14 cellular contexts compared by ENCODE assay signal in the genomic region with DNA sequence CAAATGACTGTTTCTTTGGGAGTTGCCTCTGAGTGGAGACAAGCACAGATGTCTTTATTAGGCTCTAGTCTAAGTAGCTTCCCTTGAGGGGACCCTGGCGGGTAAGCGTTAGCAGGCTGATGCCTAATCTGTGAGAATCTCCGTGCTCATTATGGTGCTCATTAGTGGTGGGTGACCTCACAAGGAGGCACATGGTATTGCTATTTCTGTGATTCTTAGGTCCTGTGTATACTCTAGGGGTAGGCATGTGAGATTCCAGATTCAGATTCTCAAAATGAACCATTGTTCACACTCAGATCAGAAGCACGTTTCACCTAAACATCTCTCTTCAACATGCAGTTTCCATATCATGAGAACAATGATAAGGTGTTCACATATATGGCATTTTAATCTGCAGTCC.
DNase-seq lines count a peak whose midpoint lies in the region; ATAC-seq and TF ChIP-seq lines count a peak whose summit lies in the region.
"Had no signal": no experiment of that assay in that cellular context is flagged by ENCODE, and none has a peak within 500 bp of the region (broad histone marks: within the 10 kb centered on the region; RNA-seq: fewer than 3 reads in every experiment).

No MANE protein-coding gene starts in this region.

- TF ChIP-seq CTCF in NB4 (IDR thresholded peaks at IDR 0.05; ENCODE audit: low read depth, low read length), result no peak
- TF ChIP-seq CTCF in WTC11 (IDR thresholded peaks at IDR 0.05), result no peak
- TF ChIP-seq CTCF in glutamatergic neuron (IDR thresholded peaks at IDR 0.05; ENCODE audit: partially characterized antibody, unreplicated experiment), result no peak
- no peak for TF ChIP-seq CTCF in sigmoid colon (IDR thresholded peaks at IDR 0.05)

- H3K4me3 ChIP-seq in NB4 (ENCODE audit: low read depth, low read length) (no peak overlapping the region), sigmoid colon (no peak overlapping the region)

- H3K9me3 Mint-ChIP-seq in WTC11, result peaks cover 11% of the 10 kb centered on the region
- H3K9me3 Mint-ChIP-seq in glutamatergic neuron (ENCODE audit: unreplicated experiment), result peaks cover 3% of the 10 kb centered on the region

- ATAC-seq in WTC11, result peak; percentile 61

- no peaks in the 10 kb centered on the region for H3K9me3 ChIP-seq in sigmoid colon
- H3K9me3 ChIP-seq: BE2C had no signal

- no peak for TF ChIP-seq POLR2A in NB4 (IDR thresholded peaks at IDR 0.05; ENCODE audit: extremely low read depth, insufficient read length)
- TF ChIP-seq POLR2A in sigmoid colon (IDR thresholded peaks at IDR 0.05), result no peak

- H3K4me3 Mint-ChIP-seq in WTC11, result no peak overlapping the region
- no peak overlapping the region for H3K4me3 Mint-ChIP-seq in glutamatergic neuron (ENCODE audit: unreplicated experiment)
- H3K4me3 Mint-ChIP-seq: CD4-positive, alpha-beta memory T cell had no signal

- peak; percentile 3 for DNase-seq in NB4 (ENCODE audit: low read depth)
- no peak for DNase-seq in WTC11 (ENCODE audit: low spot score)
- peak; percentile 42 for DNase-seq in glutamatergic neuron
- peak; percentile 46 for DNase-seq in retina
- no peak for DNase-seq in RPMI8226
- no peak for DNase-seq in sigmoid colon
- no peak for DNase-seq in DMS153 (lab: John Stamatoyannopoulos, UW)
- DNase-seq: BE2C; CD4-positive, alpha-beta memory T cell; DMS79 treated with DMSO at 0.1 percent for 48 hours; EL; H7 had no signal

- H3K27me3 Mint-ChIP-seq in WTC11 (ENCODE audit: low read depth), result no peaks in the 10 kb centered on the region
- H3K27me3 Mint-ChIP-seq in glutamatergic neuron (ENCODE audit: unreplicated experiment), result no peaks in the 10 kb centered on the region
- H3K27me3 Mint-ChIP-seq: CD4-positive, alpha-beta memory T cell had no signal

- no peak for TF ChIP-seq EP300 in sigmoid colon (IDR thresholded peaks at IDR 0.05)

- H3K4me1 ChIP-seq in sigmoid colon, result no peaks in the 10 kb centered on the region
- H3K4me1 ChIP-seq: BE2C had no signal

- POLR2A ChIA-PET in WTC11 (lab: Charles Lee), result no interaction called here

- no peaks in the 10 kb centered on the region for H3K27me3 ChIP-seq in sigmoid colon
- H3K27me3 ChIP-seq: BE2C had no signal

- H3K36me3 Mint-ChIP-seq in WTC11 (no peaks in the 10 kb centered on the region), glutamatergic neuron (ENCODE audit: unreplicated experiment) (no peaks in the 10 kb centered on the region)
- H3K36me3 Mint-ChIP-seq: CD4-positive, alpha-beta memory T cell had no signal

- H3K27ac Mint-ChIP-seq in WTC11 (no peak overlapping the region), glutamatergic neuron (ENCODE audit: unreplicated experiment) (peak overlapping the region; percentile 72)

- intact Hi-C loops in sigmoid colon (cut with DNase I), result no loop called here

- H3K4me1 Mint-ChIP-seq in WTC11 (no peaks in the 10 kb centered on the region), glutamatergic neuron (ENCODE audit: low read depth, unreplicated experiment) (peaks cover 18% of the 10 kb centered on the region)
- H3K4me1 Mint-ChIP-seq: CD4-positive, alpha-beta memory T cell had no signal

- CTCF ChIA-PET in WTC11 (lab: Charles Lee), result no interaction called here

- no peak overlapping the region for H3K27ac ChIP-seq in sigmoid colon
- H3K27ac ChIP-seq: C4-2B, HL-60 had no signal

- H3K36me3 ChIP-seq in sigmoid colon, result no peaks in the 10 kb centered on the region
- H3K36me3 ChIP-seq: BE2C had no signal

- WGBS in sigmoid colon, 2 donors, result 65 to 66% methylated on average over 4 of the region's 4 CpGs

TF ChIP-seq in WTC11, 78 proteins besides CTCF, POLR2A, EP300 and RAD21:
- TF ChIP-seq FOXP1 (CRISPR knock-in tag; IDR thresholded peaks at IDR 0.05; ENCODE audit: borderline replicate concordance) (no peak), ZNF219 (CRISPR knock-in tag; IDR thresholded peaks at IDR 0.05; ENCODE audit: borderline replicate concordance) (no peak), ZNF263 (CRISPR knock-in tag; IDR thresholded peaks at IDR 0.05; ENCODE audit: low read depth) (no peak), ZNF423 (CRISPR knock-in tag; IDR thresholded peaks at IDR 0.05) (no peak), ZNF671 (CRISPR knock-in tag; IDR thresholded peaks at IDR 0.05) (no peak), KAT7 (CRISPR knock-in tag; IDR thresholded peaks at IDR 0.05; ENCODE audit: borderline replicate concordance) (no peak), FOXK1 (CRISPR knock-in tag; IDR thresholded peaks at IDR 0.05) (no peak), EMX1 (CRISPR knock-in tag; IDR thresholded peaks at IDR 0.05) (no peak), GABPB1 (CRISPR knock-in tag; IDR thresholded peaks at IDR 0.05) (no peak), TP53 (CRISPR knock-in tag; IDR thresholded peaks at IDR 0.05) (no peak), ZNF121 (CRISPR knock-in tag; IDR thresholded peaks at IDR 0.05) (no peak), NR2C2 (CRISPR knock-in tag; IDR thresholded peaks at IDR 0.05) (no peak), FOXJ3 (CRISPR knock-in tag; IDR thresholded peaks at IDR 0.05; ENCODE audit: borderline replicate concordance) (no peak), ZBTB21 (CRISPR knock-in tag; IDR thresholded peaks at IDR 0.05; ENCODE audit: borderline replicate concordance) (no peak)
- TF ChIP-seq, protein P1, sequence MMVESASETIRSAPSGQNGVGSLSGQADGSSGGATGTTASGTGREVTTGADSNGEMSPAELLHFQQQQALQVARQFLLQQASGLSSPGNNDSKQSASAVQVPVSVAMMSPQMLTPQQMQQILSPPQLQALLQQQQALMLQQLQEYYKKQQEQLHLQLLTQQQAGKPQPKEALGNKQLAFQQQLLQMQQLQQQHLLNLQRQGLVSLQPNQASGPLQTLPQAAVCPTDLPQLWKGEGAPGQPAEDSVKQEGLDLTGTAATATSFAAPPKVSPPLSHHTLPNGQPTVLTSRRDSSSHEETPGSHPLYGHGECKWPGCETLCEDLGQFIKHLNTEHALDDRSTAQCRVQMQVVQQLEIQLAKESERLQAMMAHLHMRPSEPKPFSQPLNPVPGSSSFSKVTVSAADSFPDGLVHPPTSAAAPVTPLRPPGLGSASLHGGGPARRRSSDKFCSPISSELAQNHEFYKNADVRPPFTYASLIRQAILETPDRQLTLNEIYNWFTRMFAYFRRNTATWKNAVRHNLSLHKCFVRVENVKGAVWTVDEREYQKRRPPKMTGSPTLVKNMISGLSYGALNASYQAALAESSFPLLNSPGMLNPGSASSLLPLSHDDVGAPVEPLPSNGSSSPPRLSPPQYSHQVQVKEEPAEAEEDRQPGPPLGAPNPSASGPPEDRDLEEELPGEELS (CRISPR knock-in tag; IDR thresholded peaks at IDR 0.05), result no peak
- TF ChIP-seq, protein P2, sequence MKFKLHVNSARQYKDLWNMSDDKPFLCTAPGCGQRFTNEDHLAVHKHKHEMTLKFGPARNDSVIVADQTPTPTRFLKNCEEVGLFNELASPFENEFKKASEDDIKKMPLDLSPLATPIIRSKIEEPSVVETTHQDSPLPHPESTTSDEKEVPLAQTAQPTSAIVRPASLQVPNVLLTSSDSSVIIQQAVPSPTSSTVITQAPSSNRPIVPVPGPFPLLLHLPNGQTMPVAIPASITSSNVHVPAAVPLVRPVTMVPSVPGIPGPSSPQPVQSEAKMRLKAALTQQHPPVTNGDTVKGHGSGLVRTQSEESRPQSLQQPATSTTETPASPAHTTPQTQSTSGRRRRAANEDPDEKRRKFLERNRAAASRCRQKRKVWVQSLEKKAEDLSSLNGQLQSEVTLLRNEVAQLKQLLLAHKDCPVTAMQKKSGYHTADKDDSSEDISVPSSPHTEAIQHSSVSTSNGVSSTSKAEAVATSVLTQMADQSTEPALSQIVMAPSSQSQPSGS (CRISPR knock-in tag; IDR thresholded peaks at IDR 0.05; ENCODE audit: borderline replicate concordance, low read depth), result no peak
- TF ChIP-seq, protein P3, sequence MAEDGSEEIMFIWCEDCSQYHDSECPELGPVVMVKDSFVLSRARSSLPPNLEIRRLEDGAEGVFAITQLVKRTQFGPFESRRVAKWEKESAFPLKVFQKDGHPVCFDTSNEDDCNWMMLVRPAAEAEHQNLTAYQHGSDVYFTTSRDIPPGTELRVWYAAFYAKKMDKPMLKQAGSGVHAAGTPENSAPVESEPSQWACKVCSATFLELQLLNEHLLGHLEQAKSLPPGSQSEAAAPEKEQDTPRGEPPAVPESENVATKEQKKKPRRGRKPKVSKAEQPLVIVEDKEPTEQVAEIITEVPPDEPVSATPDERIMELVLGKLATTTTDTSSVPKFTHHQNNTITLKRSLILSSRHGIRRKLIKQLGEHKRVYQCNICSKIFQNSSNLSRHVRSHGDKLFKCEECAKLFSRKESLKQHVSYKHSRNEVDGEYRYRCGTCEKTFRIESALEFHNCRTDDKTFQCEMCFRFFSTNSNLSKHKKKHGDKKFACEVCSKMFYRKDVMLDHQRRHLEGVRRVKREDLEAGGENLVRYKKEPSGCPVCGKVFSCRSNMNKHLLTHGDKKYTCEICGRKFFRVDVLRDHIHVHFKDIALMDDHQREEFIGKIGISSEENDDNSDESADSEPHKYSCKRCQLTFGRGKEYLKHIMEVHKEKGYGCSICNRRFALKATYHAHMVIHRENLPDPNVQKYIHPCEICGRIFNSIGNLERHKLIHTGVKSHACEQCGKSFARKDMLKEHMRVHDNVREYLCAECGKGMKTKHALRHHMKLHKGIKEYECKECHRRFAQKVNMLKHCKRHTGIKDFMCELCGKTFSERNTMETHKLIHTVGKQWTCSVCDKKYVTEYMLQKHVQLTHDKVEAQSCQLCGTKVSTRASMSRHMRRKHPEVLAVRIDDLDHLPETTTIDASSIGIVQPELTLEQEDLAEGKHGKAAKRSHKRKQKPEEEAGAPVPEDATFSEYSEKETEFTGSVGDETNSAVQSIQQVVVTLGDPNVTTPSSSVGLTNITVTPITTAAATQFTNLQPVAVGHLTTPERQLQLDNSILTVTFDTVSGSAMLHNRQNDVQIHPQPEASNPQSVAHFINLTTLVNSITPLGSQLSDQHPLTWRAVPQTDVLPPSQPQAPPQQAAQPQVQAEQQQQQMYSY (CRISPR knock-in tag; IDR thresholded peaks at IDR 0.05), result no peak

Comparison
In these comparisons a context has a peak if more than half of its experiments do, and no peak if none do; other contexts are left out.
1. DNase-seq: peak in NB4 (single experiment), glutamatergic neuron (single experiment) and retina (single experiment); none in WTC11 (single experiment), RPMI8226 (single experiment), sigmoid colon (single experiment) and DMS153 (single experiment).